In the genomic region with DNA sequence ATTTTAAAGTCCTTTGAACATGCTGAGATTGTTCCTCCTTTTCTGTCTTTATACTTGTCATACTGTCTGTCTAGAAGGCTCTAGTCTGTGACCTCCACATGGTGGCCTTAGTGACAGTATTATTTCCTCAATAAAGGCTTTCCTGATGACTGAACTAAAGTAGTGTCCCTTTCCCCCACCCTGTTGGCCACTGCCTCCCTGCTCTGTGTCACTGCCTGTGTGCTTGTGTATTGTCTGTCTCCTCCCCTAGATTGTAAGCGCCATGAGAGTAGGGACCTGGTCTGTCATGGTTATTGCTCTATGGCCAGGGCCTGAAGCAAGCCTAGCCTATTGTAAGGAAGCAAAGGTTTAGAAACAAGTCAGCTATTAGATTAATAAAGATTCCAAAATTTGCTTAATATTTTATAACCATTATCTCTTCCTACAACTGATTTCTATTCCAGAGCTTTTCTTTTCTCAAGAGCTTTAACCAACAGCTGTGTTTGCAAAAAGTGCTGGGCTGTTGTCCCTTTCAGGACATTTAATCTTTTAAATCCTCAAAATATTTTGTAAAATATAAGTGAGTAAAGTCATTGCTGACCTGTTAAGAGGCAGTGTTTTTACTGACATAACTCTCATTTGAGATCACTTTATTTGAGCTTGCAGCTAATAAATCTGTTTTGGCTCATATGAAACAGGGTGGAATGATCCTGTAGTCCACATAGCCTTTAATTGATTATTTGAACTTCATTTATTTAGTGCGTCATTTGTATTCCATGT, we compare ENCODE assay signal across 19 cellular contexts. TPM values are rescaled to one million over a fixed set of nuclear protein-coding genes. Genes with fewer than 3 reads are reported as not detected.
A peak's percentile ranks its signal among the peaks of the same experiment; 100 is the strongest.
DNase-seq lines count a peak whose midpoint lies in the region; ATAC-seq and TF ChIP-seq lines count a peak whose summit lies in the region.
"Had no signal": no experiment of that assay in that cellular context is flagged by ENCODE, and none has a peak within 500 bp of the region (broad histone marks: within the 10 kb centered on the region; RNA-seq: fewer than 3 reads in every experiment).

No MANE protein-coding gene starts in this region.

- no peaks in the 10 kb centered on the region for H3K36me3 ChIP-seq in left ventricle myocardium inferior
- H3K36me3 ChIP-seq: BLaER1 had no signal

- no peaks in the 10 kb centered on the region for H3K36me3 Mint-ChIP-seq in effector memory CD8-positive, alpha-beta T cell (ENCODE audit: insufficient read depth)
- H3K36me3 Mint-ChIP-seq: CD8-positive, alpha-beta T cell had no signal

- peaks cover 38% of the 10 kb centered on the region for H3K4me1 ChIP-seq in left ventricle myocardium inferior

- TF ChIP-seq CTCF in left ventricle myocardium inferior (IDR thresholded peaks at IDR 0.05; ENCODE audit: borderline replicate concordance): no peak

- no peaks in the 10 kb centered on the region for H3K27me3 Mint-ChIP-seq in effector memory CD8-positive, alpha-beta T cell

- H3K4me3 Mint-ChIP-seq in effector memory CD8-positive, alpha-beta T cell: no peak overlapping the region
- H3K4me3 Mint-ChIP-seq: CD14-positive monocyte; CD8-positive, alpha-beta T cell had no signal

- H3K27ac ChIP-seq in left ventricle myocardium inferior (replicated peaks): peak overlapping the region; percentile 51
- H3K27ac ChIP-seq: BLaER1, GM23248 had no signal

- H3K27ac Mint-ChIP-seq in effector memory CD8-positive, alpha-beta T cell: peak overlapping the region; percentile 29 to 66
- H3K27ac Mint-ChIP-seq: CD8-positive, alpha-beta T cell had no signal

- ATAC-seq in Right ventricle myocardium inferior (peak; percentile 69), left cardiac atrium (no peak), GM18907 (IDR thresholded peaks at IDR 0.05; ENCODE audit: unreplicated experiment) (no peak)
- ATAC-seq in effector memory CD8-positive, alpha-beta T cell (replicated peaks): no peak
- ATAC-seq: CD8-positive, alpha-beta T cell; GM12878 had no signal

- no peak overlapping the region for H3K4me3 ChIP-seq in left ventricle myocardium inferior
- H3K4me3 ChIP-seq: BLaER1, GM12878, GM23248 had no signal

- intact Hi-C loops in Right ventricle myocardium inferior (cut with DNase I): no loop called here
- intact Hi-C loops in left cardiac atrium (cut with DNase I): no loop called here
- intact Hi-C loops in left ventricle myocardium inferior (cut with micrococcal nuclease): no loop called here

- H3K27me3 ChIP-seq in left ventricle myocardium inferior (ENCODE audit: low read depth): no peaks in the 10 kb centered on the region
- H3K27me3 ChIP-seq: BLaER1 had no signal

- H3K9me3 ChIP-seq in left ventricle myocardium inferior (replicated peaks): no peaks in the 10 kb centered on the region
- H3K9me3 ChIP-seq: BLaER1 had no signal

- DNase-seq in Right ventricle myocardium inferior (ENCODE audit: missing footprints) (no peak), left cardiac atrium (no peak), CD1c-positive myeloid dendritic cell (ENCODE audit: extremely low spot score) (peak; percentile 1), left ventricle myocardium inferior (no peak), NCI-H1694 treated with DMSO at 0.1 percent for 48 hours (lab: John Stamatoyannopoulos, UW) (no peak), GM03348 (ENCODE audit: low spot score) (no peak)
- no peak for DNase-seq in effector memory CD8-positive, alpha-beta T cell
- DNase-seq: 8988T; Calu3; CD8-positive, alpha-beta T cell; DMS79 treated with DMSO at 0.1 percent for 48 hours; GF-D8; GM23248; HCEC 1CT; IMR-90 had no signal

- peaks cover 32 to 52% of the 10 kb centered on the region in 2 donors for H3K4me1 Mint-ChIP-seq in effector memory CD8-positive, alpha-beta T cell (ENCODE audit: low read depth in 2 of 2)

- H3K9me3 Mint-ChIP-seq in effector memory CD8-positive, alpha-beta T cell: no peaks in the 10 kb centered on the region
- H3K9me3 Mint-ChIP-seq: CD14-positive monocyte; CD8-positive, alpha-beta T cell had no signal

RNA-seq across cellular contexts. Expression of a gene that starts 35.5 kb away (rescaled TPM):
- total RNA-seq in Right ventricle myocardium inferior: 16.9 TPM
- 10 to 100 TPM; 17.6 to 18.6 TPM for total RNA-seq in left cardiac atrium
- 17.0 TPM for total RNA-seq in left ventricle myocardium inferior
